23 cellular contexts compared by ENCODE assay signal in genomic region chr10:107865691-107866090, GRCh38.
"Had no signal": no experiment of that assay in that cellular context is flagged by ENCODE, and none has a peak within 500 bp of the region (broad histone marks: within the 10 kb centered on the region; RNA-seq: fewer than 3 reads in every experiment).

No MANE protein-coding gene starts in this region.

- DNase-seq: activated CD4-positive, alpha-beta T cell treated with anti-CD3 and anti-CD28 coated beads, Interleukin-2, amount 10 ng/mL, durations not matched to agents 7 days and 5 days; activated CD8-positive, alpha-beta T cell treated with anti-CD3 and anti-CD28 coated beads, Interleukin-2, amount 10 ng/mL, durations not matched to agents 7 days and 5 days; activated naive CD4-positive, alpha-beta T cell treated with Interleukin-2 at 50 U/mL for 16 hours; activated naive CD8-positive, alpha-beta T cell treated with anti-CD3 and anti-CD28 coated beads, Interleukin-2, amount 10 ng/mL, durations not matched to agents 7 days and 5 days; activated T-cell treated with anti-CD3 and anti-CD28 coated beads, Interleukin-2, amount 50 U/mL, for 24 hours; amygdala; effector memory CD8-positive, alpha-beta T cell; foreskin keratinocyte; glutamatergic neuron; hypothalamus; kidney; left lung; midbrain; occipital lobe; posterior cingulate gyrus; retina; spleen; stimulated activated naive B cell treated with anti-CD40 and anti-IgM and Interleukin-4, amounts not matched to agents 10 μg/mL and 1 μg/mL and 100 μg/mL, for 72 hours; upper lobe of right lung had no signal

- H3K4me1 ChIP-seq: foreskin keratinocyte, left lung, spleen, upper lobe of right lung had no signal

- H3K27me3 ChIP-seq: cardiac muscle cell, foreskin keratinocyte, left lung, spleen, upper lobe of right lung had no signal

- H3K36me3 ChIP-seq: cardiac muscle cell, left lung, spleen, thoracic aorta, upper lobe of right lung had no signal

- H3K4me3 ChIP-seq: cardiac muscle cell, left lung, spleen, thoracic aorta, upper lobe of right lung had no signal

- H3K27ac ChIP-seq: cardiac muscle cell, epithelial cell of prostate, foreskin keratinocyte, left lung, spleen, thoracic aorta, upper lobe of right lung had no signal

- ATAC-seq: activated CD4-positive, CD25-positive, alpha-beta regulatory T cell treated with anti-CD3 and anti-CD28 coated beads, Interleukin-2, amount 50 U/mL, for 24 hours; activated CD8-positive, alpha-beta T cell treated with anti-CD3 and anti-CD28 coated beads, Interleukin-2, amount 10 ng/mL, durations not matched to agents 7 days and 5 days; effector memory CD8-positive, alpha-beta T cell; foreskin keratinocyte; left lung; stimulated activated naive B cell treated with anti-CD40 and anti-IgM and Interleukin-4, amounts not matched to agents 10 μg/mL and 1 μg/mL and 100 μg/mL, for 72 hours; upper lobe of right lung had no signal

- H3K9me3 ChIP-seq: left lung, spleen, thoracic aorta, upper lobe of right lung had no signal
